ENCODE assay signal across 1 cellular context in genomic region chr16:67965668-67966548, GRCh38.
TF ChIP-seq lines count a peak whose summit lies in the region.

No MANE protein-coding gene starts in this region.

TF ChIP-seq in IMR-90, 13 proteins besides CTCF, POLR2A, EP300 and RAD21:
- TF ChIP-seq SMC3 (IDR thresholded peaks at IDR 0.05; ENCODE audit: low read depth, low read length) (no peak), MAZ (IDR thresholded peaks at IDR 0.05; ENCODE audit: borderline replicate concordance, low read depth, low read length) (no peak), CEBPB (IDR thresholded peaks at IDR 0.05; ENCODE audit: low read depth, low read length) (no peak), ELK1 (IDR thresholded peaks at IDR 0.05; ENCODE audit: borderline replicate concordance, low read depth, low read length) (no peak), MXI1 (IDR thresholded peaks at IDR 0.05; ENCODE audit: borderline replicate concordance, low read depth, low read length) (no peak), RCOR1 (IDR thresholded peaks at IDR 0.05; ENCODE audit: insufficient replicate concordance, low read length) (no peak), BHLHE40 (IDR thresholded peaks at IDR 0.05; ENCODE audit: low read depth, low read length) (no peak), RFX5 (IDR thresholded peaks at IDR 0.05; ENCODE audit: low read depth, low read length) (no peak)
- TF ChIP-seq, protein P1, sequence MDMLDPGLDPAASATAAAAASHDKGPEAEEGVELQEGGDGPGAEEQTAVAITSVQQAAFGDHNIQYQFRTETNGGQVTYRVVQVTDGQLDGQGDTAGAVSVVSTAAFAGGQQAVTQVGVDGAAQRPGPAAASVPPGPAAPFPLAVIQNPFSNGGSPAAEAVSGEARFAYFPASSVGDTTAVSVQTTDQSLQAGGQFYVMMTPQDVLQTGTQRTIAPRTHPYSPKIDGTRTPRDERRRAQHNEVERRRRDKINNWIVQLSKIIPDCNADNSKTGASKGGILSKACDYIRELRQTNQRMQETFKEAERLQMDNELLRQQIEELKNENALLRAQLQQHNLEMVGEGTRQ (IDR thresholded peaks at IDR 0.05; ENCODE audit: low read depth, low read length) = no peak
